In the genomic region with DNA sequence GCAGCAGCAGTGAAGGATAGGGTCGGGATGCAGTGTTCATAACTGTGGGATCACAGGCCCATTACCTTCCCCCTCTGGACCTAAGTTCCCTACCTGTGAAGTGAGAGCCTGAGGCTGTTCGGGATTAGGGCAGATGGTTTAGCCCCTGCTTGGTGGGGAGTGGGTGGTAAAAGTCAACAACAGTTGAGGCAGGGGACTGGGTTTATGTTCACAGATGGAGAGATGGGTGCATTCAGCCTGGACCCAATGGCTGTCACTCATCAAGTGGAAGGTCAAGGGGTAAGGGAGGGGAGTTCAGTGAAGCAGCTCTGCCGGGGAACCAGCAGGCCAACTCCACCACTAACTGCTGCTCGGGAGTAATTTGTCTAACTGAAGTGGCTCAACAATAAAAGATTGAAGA, we compare ENCODE assay signal across 14 cellular contexts.
DNase-seq lines count a peak whose midpoint lies in the region; ATAC-seq and TF ChIP-seq lines count a peak whose summit lies in the region.
"Had no signal": no experiment of that assay in that cellular context is flagged by ENCODE, and none has a peak within 500 bp of the region (broad histone marks: within the 10 kb centered on the region; RNA-seq: fewer than 3 reads in every experiment).

No MANE protein-coding gene starts in this region.

- ATAC-seq in activated CD8-positive, alpha-beta memory T cell treated with anti-CD3 and anti-CD28 coated beads, Interleukin-2, amount 10 ng/mL, durations not matched to agents 7 days and 5 days = no peak

- H3K4me1 ChIP-seq in H9 (ENCODE audit: insufficient read depth, low read length) = no peaks in the 10 kb centered on the region
- H3K4me1 ChIP-seq: BE2C had no signal

- H3K27ac Mint-ChIP-seq in activated CD8-positive, alpha-beta memory T cell treated with anti-CD3 and anti-CD28 coated beads, Interleukin-2, amount 10 ng/mL, durations not matched to agents 7 days and 5 days = no peak overlapping the region
- no peak overlapping the region for H3K27ac Mint-ChIP-seq in H9
- no peak overlapping the region for H3K27ac Mint-ChIP-seq in osteocyte (ENCODE audit: unreplicated experiment)
- H3K27ac Mint-ChIP-seq: HFFc6 had no signal

- H3K79me2 ChIP-seq in H9 (ENCODE audit: insufficient read depth, low read length) = no peaks in the 10 kb centered on the region

- H3K9me3 ChIP-seq in H9 (ENCODE audit: control insufficient read depth, low read depth, low read length) = no peaks in the 10 kb centered on the region
- H3K9me3 ChIP-seq: BE2C had no signal

- H3K4me1 Mint-ChIP-seq in activated CD8-positive, alpha-beta memory T cell treated with anti-CD3 and anti-CD28 coated beads, Interleukin-2, amount 10 ng/mL, durations not matched to agents 7 days and 5 days = no peaks in the 10 kb centered on the region
- peaks cover 7 to 8% of the 10 kb centered on the region in 2 experiments; a peak in 1 of 4 replicates for H3K4me1 Mint-ChIP-seq in H9
- H3K4me1 Mint-ChIP-seq in osteocyte (ENCODE audit: unreplicated experiment) = no peaks in the 10 kb centered on the region

- H2BK15ac ChIP-seq in H9 (ENCODE audit: low read depth, low read length) = no peak overlapping the region

- H2BK20ac ChIP-seq in H9 (ENCODE audit: low read depth, low read length, poor library complexity, severe bottlenecking) = no peak overlapping the region

- no peaks in the 10 kb centered on the region for H3K27me3 ChIP-seq in H9 (ENCODE audit: insufficient read depth, low read length)
- H3K27me3 ChIP-seq: BE2C had no signal

- no peak overlapping the region for H3K23ac ChIP-seq in H9 (ENCODE audit: insufficient read length, low read depth, low read length)

- no peak overlapping the region for H2AK5ac ChIP-seq in H9 (ENCODE audit: insufficient read length, low read length)

- H3K4ac ChIP-seq in H9 (ENCODE audit: low read depth, low read length) = no peak overlapping the region

- no peak overlapping the region for H4K8ac ChIP-seq in H9 (replicated peaks; ENCODE audit: insufficient read length, low read depth, low read length)

- no peak overlapping the region for H3K14ac ChIP-seq in H9 (ENCODE audit: insufficient read depth, low read length)

- H2BK120ac ChIP-seq in H9 (ENCODE audit: low read depth, low read length, poor library complexity, severe bottlenecking) = no peak overlapping the region

- H3K4me2 ChIP-seq in H9 (ENCODE audit: insufficient read depth, insufficient read length, low read length) = no peak overlapping the region

- no peak overlapping the region for H3T11ph ChIP-seq in H9 (ENCODE audit: low read length)

- no peak overlapping the region for H3K9ac ChIP-seq in H9 (ENCODE audit: extremely low read depth, insufficient read length, low read length)

- H4K5ac ChIP-seq in H9 (ENCODE audit: insufficient read length, low read depth, low read length) = no peak overlapping the region

- H4K20me1 ChIP-seq in H9 (ENCODE audit: control insufficient read depth, insufficient read depth, insufficient read length) = no peaks in the 10 kb centered on the region

- H4K91ac ChIP-seq in H9 (ENCODE audit: insufficient read length, low read depth, low read length) = no peak overlapping the region

- no peak overlapping the region for H2BK12ac ChIP-seq in H9 (ENCODE audit: insufficient read length, low read depth, low read length)

- no peak overlapping the region for H3K18ac ChIP-seq in H9 (ENCODE audit: insufficient read length, low read depth, low read length)

- CTCF ChIA-PET in activated CD8-positive, alpha-beta memory T cell treated with anti-CD3 and anti-CD28 coated beads, Interleukin-2, amount 10 ng/mL, durations not matched to agents 7 days and 5 days (lab: Charles Lee) = interaction anchor here (1.6 kb wide), 1 partner anchor 12 kb away, joined by 5 read pairs; no protein-coding TSS in a partner anchor

- TF ChIP-seq CTCF in H9 (conservative IDR thresholded peaks at IDR 0.05) (no peak), osteocyte (IDR thresholded peaks at IDR 0.05) (no peak)

- peak overlapping the region; percentile 40 for H3K56ac ChIP-seq in H9 (ENCODE audit: insufficient read length, low read depth, low read length)

- H3K9me3 Mint-ChIP-seq in activated CD8-positive, alpha-beta memory T cell treated with anti-CD3 and anti-CD28 coated beads, Interleukin-2, amount 10 ng/mL, durations not matched to agents 7 days and 5 days (ENCODE audit: low read depth) = no peaks in the 10 kb centered on the region
- H3K9me3 Mint-ChIP-seq in H9 (peaks cover 4 to 7% of the 10 kb centered on the region in 2 experiments; a peak in 2 of 5 replicates), osteocyte (ENCODE audit: unreplicated experiment) (no peaks in the 10 kb centered on the region)

- H3K79me1 ChIP-seq in H9 (ENCODE audit: insufficient read depth, low read depth, low read length, poor library complexity, severe bottlenecking) = no peaks in the 10 kb centered on the region

- no peak overlapping the region for H3K27ac ChIP-seq in H9 (ENCODE audit: insufficient read length, low read depth, low read length)
- H3K27ac ChIP-seq: C4-2B had no signal

- no peaks in the 10 kb centered on the region for H3K36me3 Mint-ChIP-seq in activated CD8-positive, alpha-beta memory T cell treated with anti-CD3 and anti-CD28 coated beads, Interleukin-2, amount 10 ng/mL, durations not matched to agents 7 days and 5 days
- H3K36me3 Mint-ChIP-seq in H9 (ENCODE audit: insufficient read depth in 1 of 3, low read depth in 3 of 3) = no peaks in the 10 kb centered on the region; a peak in 1 of 7 replicates
- H3K36me3 Mint-ChIP-seq in osteocyte (ENCODE audit: unreplicated experiment) = no peaks in the 10 kb centered on the region

- no CpG with 5 or more reads among the region's 4 CpGs for WGBS in H9 (ENCODE audit: extremely low coverage, insufficient read length, low lambda C conversion rate)

- no peak overlapping the region for H3K4me3 Mint-ChIP-seq in activated CD8-positive, alpha-beta memory T cell treated with anti-CD3 and anti-CD28 coated beads, Interleukin-2, amount 10 ng/mL, durations not matched to agents 7 days and 5 days
- no peak overlapping the region for H3K4me3 Mint-ChIP-seq in H9
- no peak overlapping the region for H3K4me3 Mint-ChIP-seq in osteocyte (ENCODE audit: unreplicated experiment)
- H3K4me3 Mint-ChIP-seq: CD4-positive, alpha-beta memory T cell; HFFc6 had no signal

- DNase-seq in activated CD8-positive, alpha-beta memory T cell treated with anti-CD3 and anti-CD28 coated beads, Interleukin-2, amount 10 ng/mL, durations not matched to agents 7 days and 5 days = peak; percentile 29
- no peak for DNase-seq in activated CD8-positive, alpha-beta memory T cell treated with anti-CD3 and anti-CD28 coated beads, Interleukin-2, amount 50 U/mL, for 4 hours
- DNase-seq in H9 (no peak), osteocyte (ENCODE audit: extremely low spot score, unreplicated experiment) (peak; percentile 13), OCI-M2 (lab: John Stamatoyannopoulos, UW; ENCODE audit: unreplicated experiment) (no peak), EL (no peak), epidermal melanocyte (ENCODE audit: insufficient read length, low spot score) (no peak)
- DNase-seq: BE2C; CD4-positive, alpha-beta memory T cell; DND-41; GF-D8; HCEC 1CT; HFFc6 had no signal

- H2AFZ ChIP-seq in H9 (ENCODE audit: low read length) = no peak overlapping the region

- H2BK5ac ChIP-seq in H9 (ENCODE audit: insufficient read length, low read length) = no peak overlapping the region

- no peaks in the 10 kb centered on the region for H3K27me3 Mint-ChIP-seq in activated CD8-positive, alpha-beta memory T cell treated with anti-CD3 and anti-CD28 coated beads, Interleukin-2, amount 10 ng/mL, durations not matched to agents 7 days and 5 days
- peaks cover 1% of the 10 kb centered on the region; the same call in 1 of the 2 replicates for H3K27me3 Mint-ChIP-seq in H9 (ENCODE audit: low read depth)
- peaks cover 11% of the 10 kb centered on the region for H3K27me3 Mint-ChIP-seq in osteocyte (ENCODE audit: unreplicated experiment)
- H3K27me3 Mint-ChIP-seq: CD4-positive, alpha-beta memory T cell had no signal

- no peaks in the 10 kb centered on the region for H3K23me2 ChIP-seq in H9 (ENCODE audit: insufficient read length, low read depth, low read length, poor library complexity, severe bottlenecking)

Comparison
In these comparisons a context has a peak if more than half of its experiments do, and no peak if none do; other contexts are left out.
1. DNase-seq: peak in activated CD8-positive, alpha-beta memory T cell treated with anti-CD3 and anti-CD28 coated beads, Interleukin-2, amount 10 ng/mL, durations not matched to agents 7 days and 5 days (single experiment) and osteocyte (single experiment); none in activated CD8-positive, alpha-beta memory T cell treated with anti-CD3 and anti-CD28 coated beads, Interleukin-2, amount 50 U/mL, for 4 hours (single experiment), H9 (single experiment), OCI-M2 (single experiment), EL (single experiment) and epidermal melanocyte (single experiment).